In the genomic region with DNA sequence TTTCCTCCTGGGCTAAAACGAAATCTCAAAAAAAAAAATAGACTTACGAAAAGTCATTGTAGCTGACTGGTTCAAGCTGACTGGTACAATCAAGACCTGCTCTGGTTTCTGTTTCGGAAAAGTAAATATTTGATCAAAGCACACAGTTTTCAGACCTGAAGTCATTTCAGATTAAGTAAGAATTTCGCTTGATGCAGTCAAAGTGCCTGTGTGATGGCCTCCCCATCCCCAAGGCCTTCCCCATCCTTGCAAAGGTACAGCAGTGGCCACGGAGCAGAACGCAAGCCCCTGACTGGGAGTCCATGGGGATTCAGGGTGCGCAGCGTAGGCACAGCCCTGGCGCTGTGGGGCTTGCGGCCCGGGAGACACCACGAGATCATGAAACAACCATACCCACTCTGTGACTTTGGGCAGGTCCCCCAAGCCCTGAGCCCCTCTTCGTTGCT, we compare ENCODE assay signal across 10 cellular contexts. TPM values are rescaled to one million over a fixed set of nuclear protein-coding genes. Genes with fewer than 3 reads are reported as not detected.
DNase-seq lines count a peak whose midpoint lies in the region; ATAC-seq and TF ChIP-seq lines count a peak whose summit lies in the region.
"Had no signal": no experiment of that assay in that cellular context is flagged by ENCODE, and none has a peak within 500 bp of the region (broad histone marks: within the 10 kb centered on the region; RNA-seq: fewer than 3 reads in every experiment).

No MANE protein-coding gene starts in this region.

- no peak for TF ChIP-seq CTCF in RWPE2 (IDR thresholded peaks at IDR 0.05; ENCODE audit: poor library complexity, severe bottlenecking)
- TF ChIP-seq CTCF in lower lobe of right lung (IDR thresholded peaks at IDR 0.05) = no peak
- TF ChIP-seq CTCF in vagina (IDR thresholded peaks at IDR 0.05) = no peak

- H3K27ac Mint-ChIP-seq in stimulated activated naive CD8-positive, alpha-beta T cell treated with anti-CD3 and anti-CD28 coated beads, Interleukin-15, amount 100 ng/mL, for 72 hours = no peak overlapping the region

- H3K36me3 ChIP-seq in RWPE2 (ENCODE audit: low read depth) = no peaks in the 10 kb centered on the region
- H3K36me3 ChIP-seq in lower lobe of right lung = no peaks in the 10 kb centered on the region
- H3K36me3 ChIP-seq in vagina = no peaks in the 10 kb centered on the region

- H3K4me3 Mint-ChIP-seq in stimulated activated naive CD8-positive, alpha-beta T cell treated with anti-CD3 and anti-CD28 coated beads, Interleukin-15, amount 100 ng/mL, for 72 hours = peak overlapping the region in 1 of 2 donors; percentile 79

- intact Hi-C loops in lower lobe of right lung (cut with DNase I) (no loop called here), vagina (cut with DNase I) (no loop called here)

- H3K4me1 Mint-ChIP-seq in stimulated activated naive CD8-positive, alpha-beta T cell treated with anti-CD3 and anti-CD28 coated beads, Interleukin-15, amount 100 ng/mL, for 72 hours = peaks cover 47% of the 10 kb centered on the region

- H3K27me3 Mint-ChIP-seq in stimulated activated naive CD8-positive, alpha-beta T cell treated with anti-CD3 and anti-CD28 coated beads, Interleukin-15, amount 100 ng/mL, for 72 hours = peaks cover 18% of the 10 kb centered on the region

- H3K27ac ChIP-seq in RWPE2 (ENCODE audit: poor library complexity, severe bottlenecking) (peak overlapping the region; percentile 64), lower lobe of right lung (peak overlapping the region; percentile 63), vagina (peak overlapping the region; percentile 34)
- H3K27ac ChIP-seq: PC-9 had no signal

- TF ChIP-seq POLR2A in vagina (IDR thresholded peaks at IDR 0.05) = no peak

- no peaks in the 10 kb centered on the region for H3K27me3 ChIP-seq in RWPE2 (ENCODE audit: insufficient read depth, poor library complexity, severe bottlenecking)
- H3K27me3 ChIP-seq in lower lobe of right lung (ENCODE audit: low read depth) = no peaks in the 10 kb centered on the region
- no peaks in the 10 kb centered on the region for H3K27me3 ChIP-seq in vagina

- ATAC-seq in stimulated activated naive CD8-positive, alpha-beta T cell treated with anti-CD3 and anti-CD28 coated beads, Interleukin-15, amount 100 ng/mL, for 72 hours = peak; percentile 15
- ATAC-seq in stimulated activated naive CD8-positive, alpha-beta T cell treated with anti-CD3 and anti-CD28 coated beads, Interleukin-15, Interleukin-2, amounts not matched to agents 100 U/mL and 50 U/mL, for 24 hours = no peak
- ATAC-seq in RWPE2 (ENCODE audit: low read depth) (no peak; the same call in 2 of the 3 replicates), lower lobe of right lung (peak; percentile 47 to 52)

- no peaks in the 10 kb centered on the region for H3K9me3 ChIP-seq in RWPE2 (ENCODE audit: severe bottlenecking)
- H3K9me3 ChIP-seq in lower lobe of right lung = no peaks in the 10 kb centered on the region
- H3K9me3 ChIP-seq in vagina = no peaks in the 10 kb centered on the region

- DNase-seq in stimulated activated naive CD8-positive, alpha-beta T cell treated with anti-CD3 and anti-CD28 coated beads, Interleukin-15, amount 100 ng/mL, for 72 hours = no peak
- no peak for DNase-seq in stimulated activated naive CD8-positive, alpha-beta T cell treated with anti-CD3 and anti-CD28 coated beads, Interleukin-15, Interleukin-2, amounts not matched to agents 100 U/mL and 50 U/mL, for 24 hours
- DNase-seq in RWPE2 (ENCODE audit: low spot score) = no peak
- no peak for DNase-seq in lower lobe of right lung
- no peak for DNase-seq in vagina (ENCODE audit: extremely low spot score in 2 of 2)
- DNase-seq in inferior parietal cortex (ENCODE audit: extremely low spot score) = no peak
- no peak for DNase-seq in HT-29 (ENCODE audit: low spot score)
- no peak for DNase-seq in NCI-H82 (lab: John Stamatoyannopoulos, UW)
- DNase-seq: activated CD8-positive, alpha-beta memory T cell treated with anti-CD3 and anti-CD28 coated beads, Interleukin-2, amount 50 U/mL, for 48 hours; PC-9 had no signal

- H3K4me3 ChIP-seq in RWPE2 (ENCODE audit: severe bottlenecking) = no peak overlapping the region
- H3K4me3 ChIP-seq in lower lobe of right lung = peak overlapping the region; percentile 15
- no peak overlapping the region for H3K4me3 ChIP-seq in vagina
- H3K4me3 ChIP-seq: PC-9 had no signal

- H3K4me1 ChIP-seq in RWPE2 (ENCODE audit: insufficient read depth, poor library complexity, severe bottlenecking) (peaks cover 33% of the 10 kb centered on the region), lower lobe of right lung (peaks cover 44% of the 10 kb centered on the region), vagina (peaks cover 12% of the 10 kb centered on the region)

- no peaks in the 10 kb centered on the region for H3K9me3 Mint-ChIP-seq in stimulated activated naive CD8-positive, alpha-beta T cell treated with anti-CD3 and anti-CD28 coated beads, Interleukin-15, amount 100 ng/mL, for 72 hours

RNA-seq across cellular contexts. Expression of a gene that starts 29.2 kb away (rescaled TPM):
- total RNA-seq in lower lobe of right lung = 36.5 TPM
- 27.0 TPM for total RNA-seq in vagina
- not detected in 2 replicates for total RNA-seq in HT-29 (2014; rRNA removed; shearing (Covaris generic))

Comparison
In these comparisons a context has a peak if more than half of its experiments do, and no peak if none do; other contexts are left out.
1. ATAC-seq: peak in stimulated activated naive CD8-positive, alpha-beta T cell treated with anti-CD3 and anti-CD28 coated beads, Interleukin-15, amount 100 ng/mL, for 72 hours (single experiment) and lower lobe of right lung (2 of 2); none in stimulated activated naive CD8-positive, alpha-beta T cell treated with anti-CD3 and anti-CD28 coated beads, Interleukin-15, Interleukin-2, amounts not matched to agents 100 U/mL and 50 U/mL, for 24 hours (single experiment) and RWPE2 (single experiment).
2. RNA of a gene that starts 29.2 kb away (total RNA-seq): 36.5 TPM in lower lobe of right lung (single experiment) and 27.0 TPM in vagina (single experiment); not detected in HT-29; every median in the first group is over 10 times any median in the second.
3. Peak in every context shown above with its lines, with median percentiles within 50 percentile points of each other: H3K27ac ChIP-seq.